Comparison of ENCODE assay signal across 14 cellular contexts in the genomic region with DNA sequence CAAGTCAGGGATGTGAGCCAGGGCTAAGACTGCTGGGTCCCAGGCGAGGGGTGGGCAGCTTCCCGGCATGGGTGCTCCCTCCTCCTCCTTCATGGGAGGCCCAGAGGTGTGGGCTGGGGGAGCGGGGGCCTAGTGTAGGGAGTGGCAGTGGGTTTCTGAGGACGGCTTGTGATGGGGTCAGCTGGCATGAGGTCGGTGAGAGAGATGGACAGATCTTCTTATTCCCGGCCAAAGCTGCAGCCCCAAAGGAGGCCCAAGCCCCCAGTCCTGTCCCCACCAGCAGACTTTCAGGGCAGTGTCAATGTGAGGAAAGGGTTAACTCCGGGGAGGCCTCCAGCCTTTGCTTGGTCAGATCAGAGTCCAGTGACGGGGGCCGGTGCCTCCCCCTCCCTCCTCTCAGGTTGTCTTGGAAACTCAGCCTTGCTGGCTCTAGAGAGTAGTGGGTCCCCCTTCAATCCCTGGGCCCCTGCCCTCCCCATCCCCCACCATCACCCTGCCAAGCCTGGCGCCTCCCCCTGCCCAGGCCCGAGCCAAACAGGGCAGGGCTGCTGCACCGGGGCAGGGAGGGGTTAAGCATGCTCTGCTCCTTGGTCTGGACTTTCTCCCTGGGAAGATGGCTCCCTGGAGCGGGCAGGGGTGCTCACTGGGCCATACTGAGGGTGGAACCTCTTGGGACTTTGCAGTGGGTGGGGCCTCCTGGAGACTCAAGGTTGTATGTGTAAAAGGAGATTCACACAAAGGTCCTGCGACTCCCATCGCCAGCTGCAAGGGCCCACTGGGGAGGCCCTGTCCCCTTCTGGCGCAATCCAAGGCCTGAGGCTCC. TPM values are rescaled to one million over a fixed set of nuclear protein-coding genes. Genes with fewer than 3 reads are reported as not detected.
DNase-seq lines count a peak whose midpoint lies in the region; TF ChIP-seq lines count a peak whose summit lies in the region.
"Had no signal": no experiment of that assay in that cellular context is flagged by ENCODE, and none has a peak within 500 bp of the region (broad histone marks: within the 10 kb centered on the region; RNA-seq: fewer than 3 reads in every experiment).

No MANE protein-coding gene starts in this region.

- POLR2A ChIA-PET in activated CD4-positive, alpha-beta T cell treated with anti-CD3 and anti-CD28 coated beads, Interleukin-2, amount 10 ng/mL, durations not matched to agents 7 days and 5 days (lab: Charles Lee), result no interaction called here

- peak overlapping the region in 2 of 5 experiments; percentile 20 to 48 for H3K4me3 Mint-ChIP-seq in brain
- H3K4me3 Mint-ChIP-seq in T-helper 2 cell treated with Interferon-gamma antibody and Interleukin-4, amounts not matched to agents 5 μg/mL and 100 μg/mL, for 36 hours, result no peak overlapping the region
- H3K4me3 Mint-ChIP-seq in activated CD4-positive, alpha-beta T cell treated with anti-CD3 and anti-CD28 coated beads, Interleukin-2, amount 10 ng/mL, durations not matched to agents 7 days and 5 days, result no peak overlapping the region
- H3K4me3 Mint-ChIP-seq: activated CD8-positive, alpha-beta T cell treated with anti-CD3 and anti-CD28 coated beads, Interleukin-2, amount 10 ng/mL, durations not matched to agents 7 days and 5 days had no signal

- CTCF ChIA-PET in activated CD4-positive, alpha-beta T cell treated with anti-CD3 and anti-CD28 coated beads, Interleukin-2, amount 10 ng/mL, durations not matched to agents 7 days and 5 days (lab: Charles Lee), result interaction anchor here (1.0 to 1.9 kb wide), 3 partner anchors 10 to 106 kb away, joined by 3 to 5 read pairs (median 4); no protein-coding TSS in a partner anchor

- peak overlapping the region; percentile 70 for H3K27ac ChIP-seq in substantia nigra (ENCODE audit: low read depth, low read length, poor library complexity, severe bottlenecking)
- H3K27ac ChIP-seq: lower lobe of right lung had no signal

- no peaks in the 10 kb centered on the region for H3K9me3 Mint-ChIP-seq in brain
- no peaks in the 10 kb centered on the region for H3K9me3 Mint-ChIP-seq in T-helper 2 cell treated with Interferon-gamma antibody and Interleukin-4, amounts not matched to agents 5 μg/mL and 100 μg/mL, for 36 hours
- H3K9me3 Mint-ChIP-seq in activated CD4-positive, alpha-beta T cell treated with anti-CD3 and anti-CD28 coated beads, Interleukin-2, amount 10 ng/mL, durations not matched to agents 7 days and 5 days, result no peaks in the 10 kb centered on the region

- H3K27me3 Mint-ChIP-seq in brain, result no peaks in the 10 kb centered on the region
- no peaks in the 10 kb centered on the region for H3K27me3 Mint-ChIP-seq in T-helper 2 cell treated with Interferon-gamma antibody and Interleukin-4, amounts not matched to agents 5 μg/mL and 100 μg/mL, for 36 hours (ENCODE audit: low read depth)
- no peaks in the 10 kb centered on the region for H3K27me3 Mint-ChIP-seq in activated CD4-positive, alpha-beta T cell treated with anti-CD3 and anti-CD28 coated beads, Interleukin-2, amount 10 ng/mL, durations not matched to agents 7 days and 5 days

- no peak for TF ChIP-seq CTCF in brain (conservative IDR thresholded peaks at IDR 0.05)

- peak overlapping the region; percentile 51 to 95 (median 80) for H3K27ac Mint-ChIP-seq in brain
- no peak overlapping the region for H3K27ac Mint-ChIP-seq in T-helper 2 cell treated with Interferon-gamma antibody and Interleukin-4, amounts not matched to agents 5 μg/mL and 100 μg/mL, for 36 hours
- no peak overlapping the region for H3K27ac Mint-ChIP-seq in activated CD4-positive, alpha-beta T cell treated with anti-CD3 and anti-CD28 coated beads, Interleukin-2, amount 10 ng/mL, durations not matched to agents 7 days and 5 days
- H3K27ac Mint-ChIP-seq: activated CD8-positive, alpha-beta T cell treated with anti-CD3 and anti-CD28 coated beads, Interleukin-2, amount 10 ng/mL, durations not matched to agents 7 days and 5 days had no signal

- no peaks in the 10 kb centered on the region for H3K36me3 Mint-ChIP-seq in brain
- H3K36me3 Mint-ChIP-seq in T-helper 2 cell treated with Interferon-gamma antibody and Interleukin-4, amounts not matched to agents 5 μg/mL and 100 μg/mL, for 36 hours (ENCODE audit: low read depth), result peaks cover 33% of the 10 kb centered on the region
- H3K36me3 Mint-ChIP-seq in activated CD4-positive, alpha-beta T cell treated with anti-CD3 and anti-CD28 coated beads, Interleukin-2, amount 10 ng/mL, durations not matched to agents 7 days and 5 days (ENCODE audit: low read depth), result peaks cover 34% of the 10 kb centered on the region

- DNase-seq in HuH-7.5 (ENCODE audit: low spot score) (peak; percentile 78), medulla oblongata (ENCODE audit: extremely low spot score) (peak; percentile 60), substantia nigra (lab: John Stamatoyannopoulos, UW) (peak in 23 of 49 donors; percentile 25 to 78 (median 43)), NCI-H82 treated with DMSO at 0.1 percent for 48 hours (lab: John Stamatoyannopoulos, UW; ENCODE audit: unreplicated experiment) (no peak)
- no peak for DNase-seq in T-helper 2 cell treated with Interferon-gamma antibody and Interleukin-4, amounts not matched to agents 5 μg/mL and 100 μg/mL, for 36 hours (ENCODE audit: low spot score)
- no peak for DNase-seq in activated CD4-positive, alpha-beta T cell treated with anti-CD3 and anti-CD28 coated beads, Interleukin-2, amount 10 ng/mL, durations not matched to agents 7 days and 5 days
- DNase-seq: activated CD8-positive, alpha-beta T cell treated with anti-CD3 and anti-CD28 coated beads, Interleukin-2, amount 10 ng/mL, durations not matched to agents 7 days and 5 days; foreskin melanocyte; lower lobe of right lung; OCI-M1; T-helper 1 cell had no signal

- peaks cover 71% of the 10 kb centered on the region for H3K4me1 Mint-ChIP-seq in brain
- peaks cover 25% of the 10 kb centered on the region for H3K4me1 Mint-ChIP-seq in T-helper 2 cell treated with Interferon-gamma antibody and Interleukin-4, amounts not matched to agents 5 μg/mL and 100 μg/mL, for 36 hours (ENCODE audit: low read depth)
- H3K4me1 Mint-ChIP-seq in activated CD4-positive, alpha-beta T cell treated with anti-CD3 and anti-CD28 coated beads, Interleukin-2, amount 10 ng/mL, durations not matched to agents 7 days and 5 days, result peaks cover 43% of the 10 kb centered on the region

RNA-seq across cellular contexts. Expression of gene NAT9, which starts 12.4 kb away (rescaled TPM):
- polyA plus RNA-seq in brain (ENCODE audit: insufficient read depth, low read depth, low replicate concordance), result 24.8 TPM
- total RNA-seq in activated CD4-positive, alpha-beta T cell treated with anti-CD3 and anti-CD28 coated beads, Interleukin-2, amount 10 ng/mL, durations not matched to agents 7 days and 5 days, result 10 to 100 TPM; 28.6 to 34.4 TPM

RNA-seq across cellular contexts. Expression of gene NHERF1, which starts 15.3 kb away (rescaled TPM):
- polyA plus RNA-seq in brain (ENCODE audit: insufficient read depth, low read depth, low replicate concordance), result 95.8 TPM
- total RNA-seq in activated CD4-positive, alpha-beta T cell treated with anti-CD3 and anti-CD28 coated beads, Interleukin-2, amount 10 ng/mL, durations not matched to agents 7 days and 5 days, result 100 to 1,000 TPM; 254 to 281 TPM

RNA-seq across cellular contexts. Expression of gene RAB37, which starts 26.7 kb away (rescaled TPM):
- 2.8 TPM for polyA plus RNA-seq in brain (ENCODE audit: insufficient read depth, low read depth, low replicate concordance)
- total RNA-seq in activated CD4-positive, alpha-beta T cell treated with anti-CD3 and anti-CD28 coated beads, Interleukin-2, amount 10 ng/mL, durations not matched to agents 7 days and 5 days, result 10 to 100 TPM; 28.2 to 30.4 TPM
- total RNA-seq: MCF 10A had no signal

RNA-seq across cellular contexts. Expression of gene CD300LF, which starts 51.1 kb away (rescaled TPM):
- 0.54 TPM for polyA plus RNA-seq in brain (ENCODE audit: insufficient read depth, low read depth, low replicate concordance)
- total RNA-seq in activated CD4-positive, alpha-beta T cell treated with anti-CD3 and anti-CD28 coated beads, Interleukin-2, amount 10 ng/mL, durations not matched to agents 7 days and 5 days, result not detected
- total RNA-seq: activated CD8-positive, alpha-beta T cell treated with anti-CD3 and anti-CD28 coated beads, Interleukin-2, amount 10 ng/mL, durations not matched to agents 7 days and 5 days; dermis microvascular lymphatic vessel endothelial cell; MCF 10A had no signal

Comparison
In these comparisons a context has a peak if more than half of its experiments do, and no peak if none do; other contexts are left out.
1. DNase-seq: peak in HuH-7.5 (single experiment) and medulla oblongata (single experiment); none in T-helper 2 cell treated with Interferon-gamma antibody and Interleukin-4, amounts not matched to agents 5 μg/mL and 100 μg/mL, for 36 hours (single experiment), NCI-H82 treated with DMSO at 0.1 percent for 48 hours (single experiment) and activated CD4-positive, alpha-beta T cell treated with anti-CD3 and anti-CD28 coated beads, Interleukin-2, amount 10 ng/mL, durations not matched to agents 7 days and 5 days (single experiment).
2. H3K27ac Mint-ChIP-seq: peak in brain (5 of 5); none in T-helper 2 cell treated with Interferon-gamma antibody and Interleukin-4, amounts not matched to agents 5 μg/mL and 100 μg/mL, for 36 hours (single experiment) and activated CD4-positive, alpha-beta T cell treated with anti-CD3 and anti-CD28 coated beads, Interleukin-2, amount 10 ng/mL, durations not matched to agents 7 days and 5 days (single experiment).